Comparison of ENCODE assay signal across 19 cellular contexts in the genomic region with DNA sequence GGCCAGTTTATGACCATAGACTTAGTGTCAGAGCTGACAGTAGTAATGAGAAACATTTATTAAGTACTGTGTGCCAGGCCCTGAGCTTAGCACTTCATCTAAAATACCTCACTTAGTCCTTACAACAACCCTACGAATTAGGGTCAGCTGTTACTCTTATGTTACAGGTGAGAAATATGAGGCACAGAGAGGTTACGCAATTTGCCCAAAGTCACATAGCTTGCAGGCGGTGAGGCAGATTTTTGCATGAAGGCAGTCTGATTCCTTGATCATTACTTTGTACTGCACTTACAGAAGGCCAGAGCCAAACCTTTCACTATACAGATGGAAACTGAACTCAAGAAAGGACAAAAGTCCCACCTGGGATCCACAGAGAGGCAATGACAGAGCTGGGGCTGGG. TPM values are rescaled to one million over a fixed set of nuclear protein-coding genes. Genes with fewer than 3 reads are reported as not detected.
DNase-seq lines count a peak whose midpoint lies in the region; ATAC-seq, FAIRE-seq and TF ChIP-seq lines count a peak whose summit lies in the region.
"Had no signal": no experiment of that assay in that cellular context is flagged by ENCODE, and none has a peak within 500 bp of the region (broad histone marks: within the 10 kb centered on the region; RNA-seq: fewer than 3 reads in every experiment).

No MANE protein-coding gene starts in this region.

- dilution Hi-C loops in IMR-90 (cut with HindIII; ENCODE audit: low sequenced_read_pairs, unreplicated experiment), result no loop called here

- CTCF ChIA-PET in IMR-90 (lab: Yijun Ruan, JAX) (no interaction called here), H1 (lab: Charles Lee; ENCODE audit: partially characterized antibody) (interaction anchor here (0.9 to 3.8 kb wide), 8 partner anchors 9 to 1664 kb away, joined by 3 to 15 read pairs (median 4); no protein-coding TSS in a partner anchor)

- peaks cover 2% of the 10 kb centered on the region; the same call in 1 of the 2 replicates for H3K9me3 ChIP-seq in IMR-90 (ENCODE audit: control insufficient read depth, insufficient read depth, low read length)
- peaks cover 0 to 10% of the 10 kb centered on the region in 2 experiments; a peak in 1 of 4 replicates for H3K9me3 ChIP-seq in H1 (ENCODE audit: insufficient read depth in 2 of 2, low read depth in 1 of 2, low read length in 1 of 2)

- intact Hi-C loops in IMR-90 (cut with micrococcal nuclease), result no loop called here

- in situ Hi-C loops in IMR-90 (cut with MboI; ENCODE audit: low sequenced_read_pairs), result no loop called here

- H3K23ac ChIP-seq in IMR-90 (ENCODE audit: low read depth, low read length), result no peak overlapping the region
- no peak overlapping the region for H3K23ac ChIP-seq in H1 (ENCODE audit: insufficient read length)

- H3K9ac ChIP-seq in IMR-90 (ENCODE audit: low read depth, low read length) (no peak overlapping the region), H1 (replicated peaks in 1 of 4; ENCODE audit: extremely low read depth in 1 of 4, low read depth in 3 of 4, low read length in 3 of 4) (no peak overlapping the region)
- H3K9ac ChIP-seq: BLaER1 treated with 17β-estradiol and CSF1 and Interleukin-3, amounts not matched to agents 10 nM and 100 nM had no signal

- peak; percentile 30 for DNase-seq in activated CD8-positive, alpha-beta memory T cell treated with anti-CD3 and anti-CD28 coated beads, Interleukin-2, amount 50 U/mL, for 48 hours
- DNase-seq in activated CD8-positive, alpha-beta memory T cell treated with anti-CD3 and anti-CD28 coated beads for 24 hours, result no peak
- DNase-seq in IMR-90 (no peak), H1 (ENCODE audit: low read depth in 1 of 2, low spot score in 2 of 2) (no peak), type B pancreatic cell (ENCODE audit: extremely low spot score, unreplicated experiment) (peak; percentile 27), GM19238 (ENCODE audit: insufficient read length, low spot score) (no peak)
- DNase-seq: 8988T, Calu3, DMS79 treated with DMSO at 0.1 percent for 48 hours, GF-D8, H7, HFFc6 had no signal

- H3K18ac ChIP-seq in IMR-90 (ENCODE audit: low read depth, low read length) (no peak overlapping the region), H1 (ENCODE audit: extremely low read depth, low read length) (no peak overlapping the region)

- H3K9me3 Mint-ChIP-seq in type B pancreatic cell, result peaks cover 7% of the 10 kb centered on the region

- H3K56ac ChIP-seq in IMR-90 (ENCODE audit: extremely low read depth, insufficient read depth, low read length), result no peak overlapping the region
- H3K56ac ChIP-seq in H1 (replicated peaks; ENCODE audit: insufficient read length, low read depth, low read length), result no peak overlapping the region

- H4K8ac ChIP-seq in IMR-90 (ENCODE audit: low read depth in 2 of 2, low read length in 2 of 2) (no peak overlapping the region), H1 (ENCODE audit: extremely low read depth, insufficient read depth, low read length) (no peak overlapping the region)

- TF ChIP-seq RAD21 in IMR-90 (IDR thresholded peaks at IDR 0.05; ENCODE audit: low read length) (no peak), H1 (IDR thresholded peaks at IDR 0.05 in 1 of 2, conservative IDR thresholded peaks at IDR 0.05 in 1 of 2; ENCODE audit: low read depth in 2 of 2, low read length in 2 of 2) (no peak)

- H3K27ac Mint-ChIP-seq in type B pancreatic cell, result no peak overlapping the region
- H3K27ac Mint-ChIP-seq: B cell; CD8-positive, alpha-beta T cell; GM23338; HFFc6 had no signal

- no peak overlapping the region for H2AK9ac ChIP-seq in IMR-90 (replicated peaks; ENCODE audit: low read depth, low read length, poor library complexity)

- no peak for TF ChIP-seq POLR2A in IMR-90 (IDR thresholded peaks at IDR 0.05; ENCODE audit: low read depth, low read length)
- TF ChIP-seq POLR2A in H1 (IDR thresholded peaks at IDR 0.05; ENCODE audit: control extremely low read depth in 1 of 2, low read depth in 2 of 2, low read length in 2 of 2), result no peak

- H2AK5ac ChIP-seq in IMR-90 (ENCODE audit: low read depth, low read length) (no peak overlapping the region), H1 (ENCODE audit: low read depth, low read length) (no peak overlapping the region)

- H2AFZ ChIP-seq in IMR-90 (replicated peaks; ENCODE audit: low read length, poor library complexity) (no peak overlapping the region), H1 (ENCODE audit: low read length) (no peak overlapping the region)
- H2AFZ ChIP-seq: GM23338 had no signal

- H3K9me1 ChIP-seq in IMR-90 (ENCODE audit: insufficient read depth, low read length), result no peaks in the 10 kb centered on the region; the same call in 1 of the 2 replicates

- H3K27me3 ChIP-seq in IMR-90 (ENCODE audit: control insufficient read depth, insufficient read depth, low read length), result peaks cover 40% of the 10 kb centered on the region
- no peaks in the 10 kb centered on the region; a peak in 1 of 7 replicates for H3K27me3 ChIP-seq in H1 (replicated peaks in 1 of 4; ENCODE audit: control insufficient read depth in 3 of 4, extremely low read depth in 1 of 4, insufficient read depth in 3 of 4, low read length in 3 of 4)
- H3K27me3 ChIP-seq: BLaER1 treated with 17β-estradiol and CSF1 and Interleukin-3, amounts not matched to agents 10 nM and 100 nM had no signal

- H3K4me1 Mint-ChIP-seq in type B pancreatic cell (ENCODE audit: unreplicated experiment), result peaks cover 10% of the 10 kb centered on the region
- H3K4me1 Mint-ChIP-seq: B cell had no signal

- H2BK15ac ChIP-seq in IMR-90 (ENCODE audit: low read depth, low read length), result no peak overlapping the region
- H2BK15ac ChIP-seq in H1 (ENCODE audit: low read length), result no peak overlapping the region

- no peak for TF ChIP-seq EP300 in H1 (IDR thresholded peaks at IDR 0.05; ENCODE audit: borderline replicate concordance in 1 of 2, low read depth in 2 of 2, low read length in 2 of 2)

- H3K23me2 ChIP-seq in H1 (ENCODE audit: low read depth, low read length), result no peaks in the 10 kb centered on the region

- H3K4me2 ChIP-seq in IMR-90 (ENCODE audit: low read depth, low read length), result no peak overlapping the region
- H3K4me2 ChIP-seq in H1 (ENCODE audit: insufficient read depth in 1 of 2, low read depth in 2 of 2, low read length in 2 of 2), result no peak overlapping the region
- H3K4me2 ChIP-seq: GM23338 had no signal

- H4K91ac ChIP-seq in IMR-90 (ENCODE audit: insufficient read depth, low read depth, low read length) (no peak overlapping the region), H1 (replicated peaks; ENCODE audit: insufficient read length, low read length) (no peak overlapping the region)

- no peaks in the 10 kb centered on the region for H3K36me3 ChIP-seq in IMR-90 (ENCODE audit: control insufficient read depth, insufficient read depth, low read length)
- H3K36me3 ChIP-seq in H1 (ENCODE audit: control insufficient read depth in 2 of 4, insufficient read depth in 4 of 4, low read length in 3 of 4), result no peaks in the 10 kb centered on the region
- H3K36me3 ChIP-seq: BLaER1 treated with 17β-estradiol and CSF1 and Interleukin-3, amounts not matched to agents 10 nM and 100 nM had no signal

- H3K79me2 ChIP-seq in H1 (ENCODE audit: control insufficient read depth in 1 of 2, insufficient read depth in 2 of 2, low read length in 2 of 2), result no peaks in the 10 kb centered on the region

- H3K79me1 ChIP-seq in IMR-90 (ENCODE audit: low read depth in 1 of 2, low read length in 2 of 2) (no peaks in the 10 kb centered on the region), H1 (ENCODE audit: low read depth, low read length) (no peaks in the 10 kb centered on the region)

- ATAC-seq in IMR-90 (ENCODE audit: low read depth) (no peak), GM18909 (IDR thresholded peaks at IDR 0.05; ENCODE audit: poor library complexity, unreplicated experiment) (no peak)
- ATAC-seq: CD8-positive, alpha-beta T cell; GM23338; HCT116 had no signal

- no peak overlapping the region for H2BK20ac ChIP-seq in IMR-90 (ENCODE audit: low read depth, low read length)
- no peak overlapping the region for H2BK20ac ChIP-seq in H1 (ENCODE audit: low read length)

- H2BK5ac ChIP-seq in IMR-90 (ENCODE audit: low read depth, low read length, poor library complexity, severe bottlenecking) (no peak overlapping the region), H1 (ENCODE audit: low read depth, low read length) (no peak overlapping the region)

- no peak overlapping the region for H3K14ac ChIP-seq in IMR-90 (replicated peaks; ENCODE audit: low read depth, low read length)
- no peak overlapping the region for H3K14ac ChIP-seq in H1 (ENCODE audit: insufficient read length)

- H3K4me3 Mint-ChIP-seq in type B pancreatic cell, result no peak overlapping the region
- H3K4me3 Mint-ChIP-seq: B cell; CD8-positive, alpha-beta T cell; GM23338; HFFc6 had no signal

- POLR2A ChIA-PET in IMR-90 (lab: Charles Lee; ENCODE audit: unreplicated experiment), result no interaction called here
- POLR2A ChIA-PET in H1 (lab: Charles Lee; ENCODE audit: partially characterized antibody), result no interaction called here

- peaks cover 3% of the 10 kb centered on the region for H3K36me3 Mint-ChIP-seq in type B pancreatic cell
- H3K36me3 Mint-ChIP-seq: CD8-positive, alpha-beta T cell had no signal

- FAIRE-seq in H1 (lab: Jason Lieb, UNC), result no peak
- FAIRE-seq: HTR-8/SVneo had no signal

- H3K4ac ChIP-seq in IMR-90 (ENCODE audit: low read depth, low read length), result no peak overlapping the region
- H3K4ac ChIP-seq in H1 (replicated peaks; ENCODE audit: insufficient read length, low read depth, low read length), result no peak overlapping the region

- no peak overlapping the region for H3K4me3 ChIP-seq in IMR-90 (ENCODE audit: insufficient read depth, low read depth, low read length)
- H3K4me3 ChIP-seq in H1 (ENCODE audit: extremely low read depth in 1 of 4, insufficient read depth in 2 of 4, low read depth in 3 of 4, low read length in 4 of 4), result no peak overlapping the region
- H3K4me3 ChIP-seq: BLaER1 treated with 17β-estradiol and CSF1 and Interleukin-3, amounts not matched to agents 10 nM and 100 nM; GM23338 had no signal

- no peak overlapping the region for H2BK12ac ChIP-seq in H1 (ENCODE audit: low read depth, low read length)

- H4K20me1 ChIP-seq in IMR-90 (ENCODE audit: insufficient read depth, low read length) (no peaks in the 10 kb centered on the region), H1 (replicated peaks in 1 of 2; ENCODE audit: control insufficient read depth in 1 of 2, insufficient read depth in 2 of 2, low read length in 2 of 2) (no peaks in the 10 kb centered on the region)
- H4K20me1 ChIP-seq: BLaER1 treated with 17β-estradiol and CSF1 and Interleukin-3, amounts not matched to agents 10 nM and 100 nM had no signal

- 100% methylated on average over 1 of the region's 3 CpGs; no CpG with 5 or more reads in 1 of the 2 experiments for WGBS in IMR-90 (ENCODE audit: extremely low coverage in 2 of 2, insufficient read length in 1 of 2), 2 experiments
- 91% methylated on average over 3 of the region's 3 CpGs; no CpG with 5 or more reads in 1 of the 2 experiments for WGBS in H1 (ENCODE audit: extremely low coverage in 1 of 2, insufficient coverage in 1 of 2, insufficient read length in 1 of 2, insufficient replicate concordance in 2 of 2, low coverage in 1 of 2, low lambda C conversion rate in 2 of 2, missing lambda C conversion rate in 1 of 2), 2 experiments

- no peak for TF ChIP-seq CTCF in IMR-90 (conservative IDR thresholded peaks at IDR 0.05; ENCODE audit: low read depth, low read length)
- no peak for TF ChIP-seq CTCF in H1 (IDR thresholded peaks at IDR 0.05; ENCODE audit: control extremely low read depth in 1 of 3, insufficient read depth in 1 of 3, low read depth in 1 of 3, low read length in 3 of 3)
- TF ChIP-seq CTCF in type B pancreatic cell (conservative IDR thresholded peaks at IDR 0.05), result no peak

- BruUV-seq in IMR-90 (replicated peaks; lab: Mats Ljungman, UMichigan), result no TSS peak

- H3K27ac ChIP-seq in IMR-90 (ENCODE audit: insufficient read depth, low read length) (no peak overlapping the region), H1 (ENCODE audit: low read depth, low read length) (no peak overlapping the region)
- H3K27ac ChIP-seq: BLaER1 treated with 17β-estradiol and CSF1 and Interleukin-3, amounts not matched to agents 10 nM and 100 nM had no signal

- H4K5ac ChIP-seq in IMR-90 (ENCODE audit: low read depth, low read length) (no peak overlapping the region), H1 (ENCODE audit: insufficient read length, low read depth, low read length) (no peak overlapping the region)

- H3K27me3 Mint-ChIP-seq in type B pancreatic cell, result peaks cover 13% of the 10 kb centered on the region

- H3K4me1 ChIP-seq in IMR-90 (ENCODE audit: control insufficient read depth, insufficient read depth, low read length) (no peaks in the 10 kb centered on the region), H1 (replicated peaks in 1 of 4; ENCODE audit: control insufficient read depth in 3 of 4, insufficient read depth in 4 of 4, low read length in 3 of 4) (peaks cover 3 to 4% (median 4%) of the 10 kb centered on the region in 4 experiments; a peak in 4 of 7 replicates)

- H2BK120ac ChIP-seq in IMR-90 (ENCODE audit: low read depth, low read length) (no peak overlapping the region), H1 (replicated peaks; ENCODE audit: low read depth, low read length) (no peak overlapping the region)

RNA-seq across cellular contexts. Expression of a gene that starts 10.2 kb away (rescaled TPM):
- total RNA-seq in IMR-90 (2012; rRNA removed), result under 0.01 TPM in 2 replicates
- 0.03 TPM in 1 of 2 replicates, not detected in the other for polyA plus RNA-seq in IMR-90 (2012; rRNA removed)
- 0.01 TPM in 1 of 2 replicates, not detected in the other for polyA plus RNA-seq in IMR-90 (2012; cell fraction: cytosol; rRNA removed)
- 0.07 and 0.08 TPM in 2 replicates for polyA plus RNA-seq in IMR-90 (2012; cell fraction: nucleus; rRNA removed; ENCODE audit: low replicate concordance)
- total RNA-seq in H1 (2021; fragmentation: NEBNext Ultra II Directional; extraction: Animal tissue kit (Norgen Biotek cat#: 25700)), result 1.9 and 2.0 TPM in 2 replicates
- 4.9 and 6.3 TPM in 2 replicates for polyA plus RNA-seq in H1 (2011; rRNA removed)
- polyA plus RNA-seq in H1 (2011; cell fraction: cytosol; rRNA removed), result 3.3 TPM
- polyA plus RNA-seq in H1 (2011; cell fraction: nucleus; rRNA removed), result 7.7 TPM
- 1.9 to 4.6 TPM (median 3.2 TPM) in 4 replicates for polyA plus RNA-seq in H1 (2012, experiment 1 of 2)
- polyA plus RNA-seq in H1 (2012, experiment 2 of 2), result 1.8 TPM
- 1.3 TPM for polyA plus RNA-seq in H1 (2013, experiment 1 of 2)
- 1.4 TPM for polyA plus RNA-seq in H1 (2013, experiment 2 of 2)
- 7.2 and 10.5 TPM in 2 replicates for polyA minus RNA-seq in H1 (2011; rRNA and poly(A)+ RNA removed)
- polyA minus RNA-seq in H1 (2011; cell fraction: cytosol; rRNA and poly(A)+ RNA removed), result 2.6 TPM
- 6.9 TPM for polyA minus RNA-seq in H1 (2011; cell fraction: nucleus; rRNA and poly(A)+ RNA removed)
- total RNA-seq in type B pancreatic cell (ENCODE audit: low replicate concordance), result 7.4 and 9.4 TPM in 2 replicates

Comparison
In these comparisons a context has a peak if more than half of its experiments do, and no peak if none do; other contexts are left out.
1. DNase-seq: peak in activated CD8-positive, alpha-beta memory T cell treated with anti-CD3 and anti-CD28 coated beads, Interleukin-2, amount 50 U/mL, for 48 hours (single experiment) and type B pancreatic cell (single experiment); none in activated CD8-positive, alpha-beta memory T cell treated with anti-CD3 and anti-CD28 coated beads for 24 hours (single experiment), IMR-90 (single experiment), H1 (0 of 2) and GM19238 (single experiment).